ENCODE assay signal across 8 cellular contexts in genomic region chr1:155499953-155500621, GRCh38.
A peak's percentile ranks its signal among the peaks of the same experiment; 100 is the strongest.
DNase-seq lines count a peak whose midpoint lies in the region; ATAC-seq and TF ChIP-seq lines count a peak whose summit lies in the region.

No MANE protein-coding gene starts in this region.

- peak overlapping the region; percentile 59 to 65 for H3K27ac Mint-ChIP-seq in effector memory CD8-positive, alpha-beta T cell

- no peak overlapping the region for H3K4me3 Mint-ChIP-seq in effector memory CD8-positive, alpha-beta T cell

- H3K27me3 Mint-ChIP-seq in effector memory CD8-positive, alpha-beta T cell, result no peaks in the 10 kb centered on the region

- H3K36me3 Mint-ChIP-seq in effector memory CD8-positive, alpha-beta T cell (ENCODE audit: insufficient read depth), result peaks cover 10% of the 10 kb centered on the region

- H3K9me3 Mint-ChIP-seq in effector memory CD8-positive, alpha-beta T cell, result no peaks in the 10 kb centered on the region

- TF ChIP-seq CTCF in HFF-Myc (IDR thresholded peaks at IDR 0.05; ENCODE audit: low read depth, low read length, missing control alignments), result no peak

- H3K4me3 ChIP-seq in HFF-Myc (replicated peaks; ENCODE audit: low read depth, low read length) (no peak overlapping the region), skeletal muscle cell (ENCODE audit: low read depth, low read length) (no peak overlapping the region)

- no peak for ATAC-seq in effector memory CD8-positive, alpha-beta T cell (replicated peaks)
- no peak for ATAC-seq in GM21367 (IDR thresholded peaks at IDR 0.05; ENCODE audit: unreplicated experiment)

- DNase-seq in Caki2 (ENCODE audit: low read depth) (peak; percentile 35), HFF-Myc (ENCODE audit: extremely low read depth, low read depth) (peak; percentile 4), NCI-H524 treated with DMSO at 0.1 percent for 48 hours (lab: John Stamatoyannopoulos, UW) (peak; percentile 25), skeletal muscle cell (ENCODE audit: low read depth) (peak; percentile 15)
- no peak for DNase-seq in effector memory CD8-positive, alpha-beta T cell
- no peak for DNase-seq in stimulated activated CD4-positive, alpha-beta T cell treated with anti-CD3 and anti-CD28 coated beads, Interleukin-15, amount 100 ng/mL, for 24 hours
- no peak for DNase-seq in activated CD8-positive, alpha-beta memory T cell treated with anti-CD3 and anti-CD28 coated beads for 24 hours

- in situ Hi-C loops in Caki2 (cut with HindIII; ENCODE audit: low pct_unique_long_range_greater_than_20kb, low sequenced_read_pairs), result no loop called here

- H3K4me1 Mint-ChIP-seq in effector memory CD8-positive, alpha-beta T cell (ENCODE audit: low read depth in 2 of 2), result peaks cover 21 to 43% of the 10 kb centered on the region in 2 donors

Comparison
In these comparisons a context has a peak if more than half of its experiments do, and no peak if none do; other contexts are left out.
1. DNase-seq: peak in Caki2 (single experiment), HFF-Myc (single experiment), NCI-H524 treated with DMSO at 0.1 percent for 48 hours (single experiment) and skeletal muscle cell (single experiment); none in effector memory CD8-positive, alpha-beta T cell (0 of 3), stimulated activated CD4-positive, alpha-beta T cell treated with anti-CD3 and anti-CD28 coated beads, Interleukin-15, amount 100 ng/mL, for 24 hours (single experiment) and activated CD8-positive, alpha-beta memory T cell treated with anti-CD3 and anti-CD28 coated beads for 24 hours (single experiment).